8 cellular contexts compared by ENCODE assay signal in genomic region chr1:18901952-18902522, GRCh38. TPM values are rescaled to one million over a fixed set of nuclear protein-coding genes. Genes with fewer than 3 reads are reported as not detected.
DNase-seq lines count a peak whose midpoint lies in the region; ATAC-seq and TF ChIP-seq lines count a peak whose summit lies in the region.

No MANE protein-coding gene starts in this region.

- intact Hi-C loops in sciatic nerve (cut with DNase I) = no loop called here

- H3K9ac ChIP-seq in DND-41 (ENCODE audit: low read depth, low read length) = peak overlapping the region; percentile 75

- peak overlapping the region; percentile 85 for H3K27ac ChIP-seq in DND-41 (ENCODE audit: low read length)

- peaks cover 5% of the 10 kb centered on the region; the same call in 1 of the 2 replicates for H4K20me1 ChIP-seq in DND-41 (ENCODE audit: insufficient read depth, low read length)

- no peaks in the 10 kb centered on the region for H3K9me3 ChIP-seq in DND-41 (ENCODE audit: insufficient read depth, low read length, severe bottlenecking)

- H2AFZ ChIP-seq in DND-41 (ENCODE audit: low read depth, low read length) = peak overlapping the region; percentile 68

- DNase-seq in DND-41 (no peak), germinal center (ENCODE audit: low spot score) (peak; percentile 36), retinal pigment epithelial cell (ENCODE audit: low read depth) (no peak), sciatic nerve (ENCODE audit: low spot score) (no peak), NCI-H510A (lab: John Stamatoyannopoulos, UW) (no peak)

- H3K4me1 ChIP-seq in DND-41 (ENCODE audit: insufficient read depth, low read length) = peaks cover 32% of the 10 kb centered on the region

- H3K4me3 ChIP-seq in DND-41 (ENCODE audit: low read depth in 1 of 2, low read length in 2 of 2) = peak overlapping the region; percentile 81 to 92
- peak overlapping the region; percentile 81 for H3K4me3 ChIP-seq in WI38 (ENCODE audit: low read depth, low read length)
- peak overlapping the region; percentile 87 for H3K4me3 ChIP-seq in retinal pigment epithelial cell (ENCODE audit: low read length)

- peak overlapping the region; percentile 87 for H3K4me2 ChIP-seq in DND-41 (ENCODE audit: insufficient read depth, low read length)

- no peaks in the 10 kb centered on the region for H3K27me3 ChIP-seq in DND-41 (ENCODE audit: insufficient read depth, low read length, poor library complexity)

- TF ChIP-seq CTCF in DND-41 (IDR thresholded peaks at IDR 0.05; ENCODE audit: borderline replicate concordance, extremely low read depth, low read length, poor library complexity, severe bottlenecking) (no peak), WI38 (IDR thresholded peaks at IDR 0.05; ENCODE audit: low read depth, low read length) (no peak), retinal pigment epithelial cell (conservative IDR thresholded peaks at IDR 0.05; ENCODE audit: low read depth, low read length) (no peak)

- ATAC-seq in DND-41 (ENCODE audit: insufficient read depth, low read depth) (no peak), HG03095 (IDR thresholded peaks at IDR 0.05; ENCODE audit: unreplicated experiment) (peak; percentile 11), sciatic nerve (no peak), HG02763 (IDR thresholded peaks at IDR 0.05; ENCODE audit: unreplicated experiment) (no peak)

- no peaks in the 10 kb centered on the region for H3K36me3 ChIP-seq in DND-41 (ENCODE audit: insufficient read depth, low read length)

- H3K79me2 ChIP-seq in DND-41 (ENCODE audit: insufficient read depth, low read length) = no peaks in the 10 kb centered on the region

RNA-seq across cellular contexts. Expression of gene ALDH4A1, which starts 0.3 kb away (rescaled TPM):
- total RNA-seq in sciatic nerve = 13.0 TPM

RNA-seq across cellular contexts. Expression of gene TAS1R2, which starts 42.6 kb away (rescaled TPM):
- not detected for total RNA-seq in sciatic nerve

RNA-seq across cellular contexts. Expression of gene IFFO2, which starts 54.4 kb away (rescaled TPM):
- 5.4 TPM for total RNA-seq in sciatic nerve
